ENCODE assay signal across 10 cellular contexts in the genomic region with DNA sequence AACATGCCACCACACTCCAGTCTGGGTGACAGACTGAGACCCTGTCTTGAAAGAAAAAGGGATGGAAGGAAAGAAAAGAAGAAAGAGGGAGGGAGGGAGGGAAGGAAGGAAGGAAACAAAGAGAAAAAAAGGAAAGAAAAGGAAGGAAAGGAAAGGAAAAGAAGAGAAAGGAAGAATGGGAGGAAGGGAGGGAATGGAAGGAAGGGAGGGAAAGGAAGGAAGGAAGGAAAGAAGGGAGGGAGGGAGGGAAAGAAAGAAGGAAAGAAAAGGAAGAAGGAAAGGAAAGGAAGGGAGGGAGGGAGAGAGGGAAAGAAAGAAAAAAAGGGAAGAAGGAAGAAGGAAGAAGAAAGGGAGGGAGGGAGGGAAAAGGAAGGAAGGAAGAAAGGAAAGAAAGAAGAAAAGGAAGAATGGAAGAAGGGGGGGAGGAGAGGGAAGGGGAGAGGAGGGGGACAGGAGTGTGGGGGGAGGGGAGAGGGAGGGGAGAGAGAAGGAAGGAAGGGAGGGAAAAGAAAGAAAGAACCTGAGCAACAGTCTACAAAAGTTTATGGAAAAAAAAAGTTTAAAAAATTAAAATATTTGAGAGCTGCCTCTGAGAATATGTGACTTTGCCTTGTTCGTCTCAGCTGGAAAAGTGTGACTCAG. TPM values are rescaled to one million over a fixed set of nuclear protein-coding genes. Genes with fewer than 3 reads are reported as not detected.
DNase-seq lines count a peak whose midpoint lies in the region; ATAC-seq and TF ChIP-seq lines count a peak whose summit lies in the region.
"Had no signal": no experiment of that assay in that cellular context is flagged by ENCODE, and none has a peak within 500 bp of the region (broad histone marks: within the 10 kb centered on the region; RNA-seq: fewer than 3 reads in every experiment).

No MANE protein-coding gene starts in this region.

- H3K9me3 ChIP-seq in mammary epithelial cell (replicated peaks; ENCODE audit: insufficient read depth, low read length): no peaks in the 10 kb centered on the region
- H3K9me3 ChIP-seq in upper lobe of right lung: no peaks in the 10 kb centered on the region

- no peaks in the 10 kb centered on the region for H4K20me1 ChIP-seq in mammary epithelial cell (ENCODE audit: insufficient read depth, low read length)
- H4K20me1 ChIP-seq: BLaER1 treated with 17β-estradiol and CSF1 and Interleukin-3, amounts not matched to agents 10 nM and 100 nM had no signal

- peaks cover 21% of the 10 kb centered on the region for H3K4me1 Mint-ChIP-seq in activated naive CD4-positive, alpha-beta T cell treated with anti-CD3 and anti-CD28 coated beads for 36 hours (ENCODE audit: low read depth)
- peaks cover 38% of the 10 kb centered on the region for H3K4me1 Mint-ChIP-seq in mesothelial cell of epicardium

- in situ Hi-C loops in mammary epithelial cell (cut with MboI; ENCODE audit: low sequenced_read_pairs in 2 of 2): no loop called here

- H3K9me3 Mint-ChIP-seq in activated naive CD4-positive, alpha-beta T cell treated with anti-CD3 and anti-CD28 coated beads, Interleukin-2, amount 50 U/mL, for 72 hours: no peaks in the 10 kb centered on the region
- H3K9me3 Mint-ChIP-seq in activated naive CD4-positive, alpha-beta T cell treated with anti-CD3 and anti-CD28 coated beads for 36 hours: no peaks in the 10 kb centered on the region
- H3K9me3 Mint-ChIP-seq in mesothelial cell of epicardium: no peaks in the 10 kb centered on the region

- 0% methylated on average over 1 of the region's 1 CpG for WGBS in mammary epithelial cell (ENCODE audit: low coverage, missing lambda C conversion rate)

- H3K4me3 ChIP-seq in mammary epithelial cell (replicated peaks in 1 of 3; ENCODE audit: insufficient read depth in 1 of 3, low read depth in 2 of 3, low read length in 3 of 3): peak overlapping the region in 1 of 3 experiments; percentile 33
- H3K4me3 ChIP-seq in upper lobe of right lung: no peak overlapping the region
- H3K4me3 ChIP-seq: BLaER1 treated with 17β-estradiol and CSF1 and Interleukin-3, amounts not matched to agents 10 nM and 100 nM had no signal

- H3K79me2 ChIP-seq in mammary epithelial cell (ENCODE audit: insufficient read depth, low read length): no peaks in the 10 kb centered on the region

- H3K27me3 ChIP-seq in mammary epithelial cell (ENCODE audit: insufficient read depth, low read length) (no peaks in the 10 kb centered on the region), upper lobe of right lung (no peaks in the 10 kb centered on the region)
- H3K27me3 ChIP-seq: BLaER1 treated with 17β-estradiol and CSF1 and Interleukin-3, amounts not matched to agents 10 nM and 100 nM had no signal

- BruUV-seq in mammary epithelial cell (replicated peaks; lab: Mats Ljungman, UMichigan): no TSS peak

- H3K4me1 ChIP-seq in mammary epithelial cell (ENCODE audit: insufficient read depth, low read length): peaks cover 36% of the 10 kb centered on the region
- H3K4me1 ChIP-seq in upper lobe of right lung: peaks cover 15% of the 10 kb centered on the region

- no peaks in the 10 kb centered on the region for H3K36me3 Mint-ChIP-seq in activated naive CD4-positive, alpha-beta T cell treated with anti-CD3 and anti-CD28 coated beads, Interleukin-2, amount 50 U/mL, for 72 hours
- H3K36me3 Mint-ChIP-seq in activated naive CD4-positive, alpha-beta T cell treated with anti-CD3 and anti-CD28 coated beads for 36 hours (ENCODE audit: low read depth): peaks cover 1% of the 10 kb centered on the region
- H3K36me3 Mint-ChIP-seq in mesothelial cell of epicardium: no peaks in the 10 kb centered on the region

- no peaks in the 10 kb centered on the region for H3K27me3 Mint-ChIP-seq in activated naive CD4-positive, alpha-beta T cell treated with anti-CD3 and anti-CD28 coated beads for 36 hours (ENCODE audit: low read depth)
- no peaks in the 10 kb centered on the region for H3K27me3 Mint-ChIP-seq in mesothelial cell of epicardium (ENCODE audit: low read depth)

- intact Hi-C loops in activated naive CD4-positive, alpha-beta T cell treated with anti-CD3 and anti-CD28 coated beads for 36 hours (cut with micrococcal nuclease): loop anchor here (2.0 to 10.0 kb wide), 3 partner anchors 14 to 818 kb away; a partner anchor contains a TSS
- intact Hi-C loops in mammary epithelial cell (cut with micrococcal nuclease): loop anchor here (2.0 kb wide), 1 partner anchor 22 kb away; no protein-coding TSS in a partner anchor
- intact Hi-C loops in upper lobe of right lung (cut with DNase I): no loop called here

- DNase-seq in activated naive CD4-positive, alpha-beta T cell treated with anti-CD3 and anti-CD28 coated beads, Interleukin-2, amount 50 U/mL, for 72 hours (ENCODE audit: low spot score in 2 of 2): no peak
- no peak for DNase-seq in activated naive CD4-positive, alpha-beta T cell treated with anti-CD3 and anti-CD28 coated beads for 36 hours
- DNase-seq in mammary epithelial cell (no peak), mesothelial cell of epicardium (ENCODE audit: low spot score in 2 of 2, unreplicated experiment in 2 of 2) (no peak), upper lobe of right lung (no peak), SIG-M5 (lab: John Stamatoyannopoulos, UW) (no peak), NCI-H2171 (lab: John Stamatoyannopoulos, UW) (no peak)
- DNase-seq in stimulated activated naive CD4-positive, alpha-beta T cell treated with Interleukin-2 at 50 U/mL for 16 hours (lab: John Stamatoyannopoulos, UW): no peak
- DNase-seq: NCI-H510A had no signal

- H3K27ac Mint-ChIP-seq in activated naive CD4-positive, alpha-beta T cell treated with anti-CD3 and anti-CD28 coated beads, Interleukin-2, amount 50 U/mL, for 72 hours: peak overlapping the region; percentile 55 to 73
- no peak overlapping the region for H3K27ac Mint-ChIP-seq in activated naive CD4-positive, alpha-beta T cell treated with anti-CD3 and anti-CD28 coated beads for 36 hours
- peak overlapping the region; percentile 92 for H3K27ac Mint-ChIP-seq in mesothelial cell of epicardium

- CTCF ChIA-PET in activated naive CD4-positive, alpha-beta T cell treated with anti-CD3 and anti-CD28 coated beads for 36 hours (lab: Charles Lee): interaction anchor here (0.6 to 2.7 kb wide), 4 partner anchors 14 to 87 kb away, joined by 3 to 7 read pairs (median 6); no protein-coding TSS in a partner anchor
- CTCF ChIA-PET in mammary epithelial cell (lab: Charles Lee; ENCODE audit: low non-redundant PET): interaction anchor here (1.0 kb wide), 1 partner anchor 14 kb away, joined by 6 read pairs; no protein-coding TSS in a partner anchor

- no peak for ATAC-seq in activated naive CD4-positive, alpha-beta T cell treated with anti-CD3 and anti-CD28 coated beads, Interleukin-2, amount 50 U/mL, for 72 hours
- ATAC-seq in upper lobe of right lung: no peak

- H3K4me3 Mint-ChIP-seq in activated naive CD4-positive, alpha-beta T cell treated with anti-CD3 and anti-CD28 coated beads for 36 hours: no peak overlapping the region
- H3K4me3 Mint-ChIP-seq in mesothelial cell of epicardium: peak overlapping the region; percentile 13

- no peaks in the 10 kb centered on the region for H3K36me3 ChIP-seq in mammary epithelial cell (ENCODE audit: insufficient read depth, low read length)
- H3K36me3 ChIP-seq in upper lobe of right lung: peaks cover 8% of the 10 kb centered on the region

- H3K27ac ChIP-seq in mammary epithelial cell (ENCODE audit: insufficient read depth, low read depth, low read length) (peak overlapping the region; percentile 96), upper lobe of right lung (peak overlapping the region; percentile 75)

- H3K9ac ChIP-seq in mammary epithelial cell (ENCODE audit: insufficient read depth, low read length): peak overlapping the region; percentile 82
- H3K9ac ChIP-seq: BLaER1 treated with 17β-estradiol and CSF1 and Interleukin-3, amounts not matched to agents 10 nM and 100 nM had no signal

- no peak overlapping the region for H2AFZ ChIP-seq in mammary epithelial cell (ENCODE audit: low read depth, low read length)

- peak overlapping the region; percentile 90 for H3K4me2 ChIP-seq in mammary epithelial cell (ENCODE audit: insufficient read depth, low read depth, low read length)

- dilution Hi-C loops in mammary epithelial cell (cut with HindIII; ENCODE audit: low sequenced_read_pairs): no loop called here

- no peak for TF ChIP-seq CTCF in mammary epithelial cell (conservative IDR thresholded peaks at IDR 0.05 in 1 of 2, IDR thresholded peaks at IDR 0.05 in 1 of 2; ENCODE audit: extremely low read depth in 1 of 2, insufficient read depth in 1 of 2, low read depth in 1 of 2, low read length in 2 of 2)
- TF ChIP-seq CTCF in mesothelial cell of epicardium (IDR thresholded peaks at IDR 0.05; ENCODE audit: unreplicated experiment): no peak
- TF ChIP-seq CTCF in upper lobe of right lung (IDR thresholded peaks at IDR 0.05): no peak

RNA-seq across cellular contexts. Expression of a gene that starts 5.1 kb away (rescaled TPM):
- 100 to 1,000 TPM in 1 of 2 donors, 10 to 100 TPM in 1; 54.6 to 138 TPM for total RNA-seq in activated naive CD4-positive, alpha-beta T cell treated with anti-CD3 and anti-CD28 coated beads, Interleukin-2, amount 50 U/mL, for 72 hours
- 10 to 100 TPM; 63.7 to 65.6 TPM for total RNA-seq in activated naive CD4-positive, alpha-beta T cell treated with anti-CD3 and anti-CD28 coated beads for 36 hours
- 10 to 100 TPM; 33.4 to 37.5 TPM for total RNA-seq in mammary epithelial cell
- 20.1 TPM for polyA plus RNA-seq in mammary epithelial cell
- 41.7 TPM for polyA minus RNA-seq in mammary epithelial cell
- 56.2 to 57.5 TPM (median 57.5 TPM) in 3 replicates for total RNA-seq in mesothelial cell of epicardium
- total RNA-seq in upper lobe of right lung: 47.7 TPM

RNA-seq across cellular contexts. Expression of a gene that starts 57.0 kb away (rescaled TPM):
- 1 to 10 TPM; 1.0 to 2.6 TPM for total RNA-seq in activated naive CD4-positive, alpha-beta T cell treated with anti-CD3 and anti-CD28 coated beads, Interleukin-2, amount 50 U/mL, for 72 hours
- total RNA-seq in activated naive CD4-positive, alpha-beta T cell treated with anti-CD3 and anti-CD28 coated beads for 36 hours: under 1 TPM; 0.17 to 0.52 TPM
- 10 to 100 TPM in 1 of 2 donors, 1 to 10 TPM in 1; 4.8 to 11.8 TPM for total RNA-seq in mammary epithelial cell
- polyA plus RNA-seq in mammary epithelial cell: 7.4 TPM
- 11.8 TPM for polyA minus RNA-seq in mammary epithelial cell
- total RNA-seq in mesothelial cell of epicardium: 29.7 to 34.0 TPM (median 32.2 TPM) in 3 replicates
- total RNA-seq in upper lobe of right lung: 7.1 TPM
